8 cellular contexts compared by ENCODE assay signal in genomic region chr10:129888784-129889616, GRCh38.
DNase-seq lines count a peak whose midpoint lies in the region; ATAC-seq, FAIRE-seq and TF ChIP-seq lines count a peak whose summit lies in the region.

No MANE protein-coding gene starts in this region.

- no peak overlapping the region for H3K4me3 ChIP-seq in OCI-LY3 (ENCODE audit: low read length)
- no peak overlapping the region for H3K4me3 ChIP-seq in kidney (ENCODE audit: low read length in 2 of 2)

- H4K20me1 ChIP-seq in OCI-LY3 (ENCODE audit: insufficient read depth, low read length): no peaks in the 10 kb centered on the region

- no peaks in the 10 kb centered on the region for H3K36me3 Mint-ChIP-seq in activated naive CD4-positive, alpha-beta T cell treated with anti-CD3 and anti-CD28 coated beads, Interleukin-2, amount 50 U/mL, for 72 hours

- no peak overlapping the region; the same call in 1 of the 2 replicates for H3K4me2 ChIP-seq in OCI-LY3 (ENCODE audit: low read length)

- no peak for FAIRE-seq in kidney (lab: Jason Lieb, UNC)

- no peaks in the 10 kb centered on the region for H3K27me3 ChIP-seq in OCI-LY3 (ENCODE audit: low read depth, low read length)

- no peaks in the 10 kb centered on the region for H3K4me1 ChIP-seq in OCI-LY3 (ENCODE audit: low read length)
- H3K4me1 ChIP-seq in kidney (ENCODE audit: control insufficient read depth in 1 of 2, insufficient read depth in 1 of 2, low read depth in 1 of 2, low read length in 2 of 2): no peaks in the 10 kb centered on the region

- DNase-seq in CD1c-positive myeloid dendritic cell (ENCODE audit: extremely low spot score) (peak; percentile 11), kidney (peak; percentile 80), glomerular visceral epithelial cell (ENCODE audit: extremely low spot score) (no peak)
- DNase-seq in activated naive CD4-positive, alpha-beta T cell treated with anti-CD3 and anti-CD28 coated beads, Interleukin-2, amount 50 U/mL, for 72 hours (ENCODE audit: low spot score in 2 of 2): peak in 1 of 2 donors; percentile 63
- peak; percentile 10 for DNase-seq in stimulated activated CD8-positive, alpha-beta memory T cell treated with anti-CD3 and anti-CD28 coated beads, Interleukin-12 subunit alpha, Interleukin-12 subunit beta, amount 100 ng/mL, for 24 hours (ENCODE audit: extremely low read depth)

- H3K9ac ChIP-seq in OCI-LY3 (ENCODE audit: low read length) (no peak overlapping the region), kidney (ENCODE audit: low read length in 2 of 2) (no peak overlapping the region)

- H3K36me3 ChIP-seq in OCI-LY3 (replicated peaks; ENCODE audit: low read depth, low read length): no peaks in the 10 kb centered on the region
- no peaks in the 10 kb centered on the region for H3K36me3 ChIP-seq in kidney (ENCODE audit: control insufficient read depth in 1 of 2, insufficient read depth in 2 of 2, low read length in 2 of 2)

- ATAC-seq in GM21390 (IDR thresholded peaks at IDR 0.05; ENCODE audit: unreplicated experiment) (peak; percentile 77), HG03571 (IDR thresholded peaks at IDR 0.05; ENCODE audit: unreplicated experiment) (no peak)
- ATAC-seq in activated naive CD4-positive, alpha-beta T cell treated with anti-CD3 and anti-CD28 coated beads, Interleukin-2, amount 50 U/mL, for 72 hours: peak; percentile 44 to 62

- H3K9me3 ChIP-seq in OCI-LY3 (ENCODE audit: insufficient read depth, low read length) (no peaks in the 10 kb centered on the region), kidney (ENCODE audit: control insufficient read depth in 1 of 2, low read length in 2 of 2) (no peaks in the 10 kb centered on the region)

- H3K27ac ChIP-seq in OCI-LY3 (ENCODE audit: low read length): no peak overlapping the region
- no peak overlapping the region for H3K27ac ChIP-seq in kidney (ENCODE audit: low read depth in 2 of 2, low read length in 2 of 2)

- H3K9me3 Mint-ChIP-seq in activated naive CD4-positive, alpha-beta T cell treated with anti-CD3 and anti-CD28 coated beads, Interleukin-2, amount 50 U/mL, for 72 hours: no peaks in the 10 kb centered on the region

- TF ChIP-seq CTCF in OCI-LY3 (IDR thresholded peaks at IDR 0.05; ENCODE audit: low read depth, low read length) (peak; percentile 45), kidney (IDR thresholded peaks at IDR 0.05; ENCODE audit: borderline replicate concordance, extremely low read depth, insufficient read depth) (peak; percentile 51)

- H3K79me2 ChIP-seq in OCI-LY3 (ENCODE audit: low read length): no peaks in the 10 kb centered on the region

- intact Hi-C loops in kidney (cut with DNase I): no loop called here

- no peak overlapping the region for H2AFZ ChIP-seq in OCI-LY3 (ENCODE audit: low read depth, low read length)

- no peak overlapping the region for H3K27ac Mint-ChIP-seq in activated naive CD4-positive, alpha-beta T cell treated with anti-CD3 and anti-CD28 coated beads, Interleukin-2, amount 50 U/mL, for 72 hours
